Comparison of ENCODE assay signal across 11 cellular contexts in genomic region chr4:152996101-152996500, GRCh38. TPM values are rescaled to one million over a fixed set of nuclear protein-coding genes. Genes with fewer than 3 reads are reported as not detected.
DNase-seq lines count a peak whose midpoint lies in the region; ATAC-seq and TF ChIP-seq lines count a peak whose summit lies in the region.
"Had no signal": no experiment of that assay in that cellular context is flagged by ENCODE, and none has a peak within 500 bp of the region (broad histone marks: within the 10 kb centered on the region; RNA-seq: fewer than 3 reads in every experiment).

No MANE protein-coding gene starts in this region.

- ATAC-seq in GM19351 (IDR thresholded peaks at IDR 0.05; ENCODE audit: unreplicated experiment), result no peak
- no peak for ATAC-seq in GM21360 (IDR thresholded peaks at IDR 0.05; ENCODE audit: unreplicated experiment)

- H3K4me2 ChIP-seq in osteoblast (ENCODE audit: insufficient read depth, low read length), result no peak overlapping the region

- H3K27me3 ChIP-seq in osteoblast (ENCODE audit: insufficient read depth, low read length) (no peaks in the 10 kb centered on the region), tibial artery (peaks cover 0 to 2% of the 10 kb centered on the region in 2 donors)

- H3K4me1 ChIP-seq in osteoblast (ENCODE audit: insufficient read depth, low read length) (no peaks in the 10 kb centered on the region), tibial artery (peaks cover 0 to 12% (median 0%) of the 10 kb centered on the region in 4 donors)

- intact Hi-C loops in tibial artery (cut with DNase I; ENCODE audit: low total_unique reads), result no loop called here

- H3K9me3 ChIP-seq in osteoblast (ENCODE audit: low read depth, low read length) (no peaks in the 10 kb centered on the region), tibial artery (no peaks in the 10 kb centered on the region)

- H3K79me2 ChIP-seq in osteoblast (ENCODE audit: insufficient read depth, low read length), result no peaks in the 10 kb centered on the region

- DNase-seq in COLO668 (lab: John Stamatoyannopoulos, UW; ENCODE audit: unreplicated experiment), result peak; percentile 39
- peak; percentile 26 for DNase-seq in NCI-H510A (lab: John Stamatoyannopoulos, UW)
- no peak for DNase-seq in epithelial cell of prostate (ENCODE audit: low read depth, low spot score)
- DNase-seq in osteoblast (ENCODE audit: insufficient read length, low spot score, missing footprints), result no peak
- DNase-seq in HK-2 (ENCODE audit: unreplicated experiment), result no peak
- no peak for DNase-seq in tibial artery
- DNase-seq: activated naive CD4-positive, alpha-beta T cell treated with anti-CD3 and anti-CD28 coated beads for 36 hours; KBM-7; WERI-Rb-1 had no signal

- peak overlapping the region; percentile 81 for H2AFZ ChIP-seq in osteoblast (ENCODE audit: low read length)

- TF ChIP-seq CTCF in osteoblast (IDR thresholded peaks at IDR 0.05; ENCODE audit: extremely low read depth, low read depth, low read length), result no peak
- no peak for TF ChIP-seq CTCF in tibial artery (IDR thresholded peaks at IDR 0.05)

- H3K4me3 ChIP-seq in osteoblast (ENCODE audit: insufficient read depth, low read length) (no peak overlapping the region), tibial artery (no peak overlapping the region)

- H3K36me3 ChIP-seq in osteoblast (ENCODE audit: insufficient read depth, low read length) (no peaks in the 10 kb centered on the region), tibial artery (no peaks in the 10 kb centered on the region)
- H3K36me3 ChIP-seq: WERI-Rb-1 had no signal

- H3K27ac ChIP-seq in epithelial cell of prostate, result peak overlapping the region; percentile 37
- no peak overlapping the region for H3K27ac ChIP-seq in osteoblast (ENCODE audit: low read depth, low read length)
- H3K27ac ChIP-seq in tibial artery, result no peak overlapping the region
- H3K27ac ChIP-seq: WERI-Rb-1 had no signal

- no peaks in the 10 kb centered on the region for H4K20me1 ChIP-seq in osteoblast (ENCODE audit: insufficient read depth, low read length)

RNA-seq across cellular contexts. Expression of gene FHDC1, which starts 60.0 kb away (rescaled TPM):
- total RNA-seq in osteoblast, result 0.29 and 0.36 TPM in 2 replicates

Comparison
In these comparisons a context has a peak if more than half of its experiments do, and no peak if none do; other contexts are left out.
1. DNase-seq: peak in COLO668 (single experiment) and NCI-H510A (single experiment); none in epithelial cell of prostate (single experiment), osteoblast (single experiment), HK-2 (single experiment) and tibial artery (0 of 2).